8 cellular contexts compared by ENCODE assay signal in the genomic region with DNA sequence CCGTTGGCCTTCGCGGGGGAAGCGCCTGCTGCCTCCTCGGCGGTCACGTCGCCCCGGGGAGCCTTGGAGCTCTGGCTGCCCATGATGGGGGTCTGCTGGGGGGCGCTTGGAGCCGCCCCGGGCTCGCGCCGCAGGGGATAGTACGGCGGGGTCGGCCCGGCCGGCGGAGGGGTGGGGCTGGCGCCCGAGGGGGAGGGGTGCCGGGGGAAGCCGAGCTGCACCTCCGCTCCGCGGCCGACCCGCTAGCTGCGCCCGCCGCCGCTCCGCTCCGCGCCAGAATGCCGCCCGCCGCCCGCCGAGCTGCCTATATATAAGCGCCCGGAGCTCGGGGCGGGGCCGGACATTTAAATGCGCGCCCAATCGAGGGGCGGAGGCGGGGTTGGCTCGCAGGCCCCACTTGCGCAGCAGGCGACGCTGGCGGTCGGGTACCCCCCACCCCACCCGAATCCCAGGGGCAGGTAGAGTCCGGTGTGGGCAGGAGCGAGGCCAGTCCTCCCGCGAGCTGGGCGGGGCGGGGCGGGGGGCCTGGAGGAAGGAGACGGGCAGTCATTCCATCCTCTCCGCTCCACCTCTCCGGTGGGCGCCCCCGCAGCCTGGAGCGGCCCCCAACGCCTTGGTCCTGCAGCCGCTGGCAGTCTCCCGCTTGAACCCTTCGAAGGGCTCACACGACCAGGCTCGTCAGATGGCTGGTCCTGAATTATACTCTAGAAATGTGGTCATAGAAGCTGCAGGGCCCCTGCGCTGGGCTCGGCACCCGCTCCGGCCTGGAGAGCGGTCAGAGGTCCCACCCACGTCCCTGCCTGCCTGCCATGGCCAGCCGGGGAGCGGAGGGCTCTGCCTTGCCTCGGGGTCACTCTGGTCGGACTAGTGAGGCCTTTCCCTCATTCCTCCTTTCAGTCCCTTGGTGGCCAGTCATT. TPM values are rescaled to one million over a fixed set of nuclear protein-coding genes. Genes with fewer than 3 reads are reported as not detected.
A peak's percentile ranks its signal among the peaks of the same experiment; 100 is the strongest.
DNase-seq lines count a peak whose midpoint lies in the region; ATAC-seq and TF ChIP-seq lines count a peak whose summit lies in the region.

A gene with protein sequence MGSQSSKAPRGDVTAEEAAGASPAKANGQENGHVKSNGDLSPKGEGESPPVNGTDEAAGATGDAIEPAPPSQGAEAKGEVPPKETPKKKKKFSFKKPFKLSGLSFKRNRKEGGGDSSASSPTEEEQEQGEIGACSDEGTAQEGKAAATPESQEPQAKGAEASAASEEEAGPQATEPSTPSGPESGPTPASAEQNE (minus strand): TSS at position 283 of the 917 bp plus-strand sequence. CDS start 200 bp downstream, at position 83.

- H3K9ac ChIP-seq in neuronal stem cell (ENCODE audit: low read depth, low read length, poor library complexity) = peak within 1 kb of the TSS; percentile 98

- H3K27me3 ChIP-seq in gastroesophageal sphincter (no peaks in the 10 kb centered on the region), neuronal stem cell (ENCODE audit: control insufficient read depth in 3 of 3, insufficient read depth in 3 of 3, low read depth in 1 of 3, low read length in 3 of 3) (no peaks in the 10 kb centered on the region)

- peak; percentile 71 to 88 for TF ChIP-seq POLR2A in gastroesophageal sphincter (IDR thresholded peaks at IDR 0.05)

- H3K9me3 Mint-ChIP-seq in CD14-positive monocyte = peaks cover 0 to 8% (median 4%) of the 10 kb centered on the region in 7 donors

- H3K4me3 ChIP-seq in gastroesophageal sphincter (peak within 1 kb of the TSS; percentile 47 to 73), neuronal stem cell (ENCODE audit: low read length in 2 of 2) (peak within 1 kb of the TSS; percentile 82 to 98)

- peak within 1 kb of the TSS; percentile 95 for H3K23ac ChIP-seq in neuronal stem cell (ENCODE audit: low read depth, low read length, poor library complexity)

- H3K4me1 ChIP-seq in gastroesophageal sphincter (peaks cover 0 to 47% (median 17%) of the 10 kb centered on the region in 3 donors), neuronal stem cell (ENCODE audit: control insufficient read depth in 2 of 2, insufficient read depth in 1 of 2, low read depth in 1 of 2, low read length in 2 of 2) (peaks cover 33 to 38% of the 10 kb centered on the region in 2 donors)

- in situ Hi-C loops in KBM-7 (cut with MboI; ENCODE audit: low pct_unique_long_range_greater_than_20kb, low sequenced_read_pairs) = no loop called here

- peak within 1 kb of the TSS; percentile 77 for H2AK5ac ChIP-seq in neuronal stem cell (ENCODE audit: low read depth, low read length)

- H3K4me2 ChIP-seq in neuronal stem cell (ENCODE audit: insufficient read depth, low read length, poor library complexity, severe bottlenecking) = peak within 1 kb of the TSS; percentile 72

- peak within 1 kb of the TSS; percentile 62 for H4K91ac ChIP-seq in neuronal stem cell (ENCODE audit: low read depth, low read length, poor library complexity)

- no peaks in the 10 kb centered on the region for H3K9me3 ChIP-seq in gastroesophageal sphincter
- H3K9me3 ChIP-seq in neuronal stem cell (replicated peaks in 1 of 2; ENCODE audit: control insufficient read depth in 2 of 2, insufficient read depth in 1 of 2, low read depth in 1 of 2, low read length in 2 of 2) = peaks cover 0 to 2% of the 10 kb centered on the region in 2 donors

- peak within 1 kb of the TSS; percentile 55 for H3K4ac ChIP-seq in neuronal stem cell (ENCODE audit: low read length)

- no peak for TF ChIP-seq EP300 in gastroesophageal sphincter (IDR thresholded peaks at IDR 0.05)

- peak within 1 kb of the TSS; percentile 87 for H2AFZ ChIP-seq in neuronal stem cell (ENCODE audit: low read length)

- peak within 1 kb of the TSS in 3 of 4 donors; percentile 62 to 82 (median 67) for H3K27ac ChIP-seq in gastroesophageal sphincter
- H3K27ac ChIP-seq in neuronal stem cell (replicated peaks; ENCODE audit: low read length) = peak within 1 kb of the TSS; percentile 66
- peak within 1 kb of the TSS; percentile 100 for H3K27ac ChIP-seq in substantia nigra (ENCODE audit: low read depth, low read length, poor library complexity, severe bottlenecking)

- peak; percentile 46 for ATAC-seq in GM19455 (IDR thresholded peaks at IDR 0.05; ENCODE audit: unreplicated experiment)
- peak; percentile 78 for ATAC-seq in gastroesophageal sphincter

- H2BK120ac ChIP-seq in neuronal stem cell (ENCODE audit: low read depth, low read length) = no peak within 1 kb of the TSS

- H2BK12ac ChIP-seq in neuronal stem cell (ENCODE audit: low read length) = no peak within 1 kb of the TSS

- H3K79me1 ChIP-seq in neuronal stem cell (ENCODE audit: low read depth, low read length) = peaks cover 2% of the 10 kb centered on the region

- H3K4me3 Mint-ChIP-seq in CD14-positive monocyte = peak within 1 kb of the TSS; percentile 86 to 93

- 37% methylated on average over 8 of the region's 88 CpGs; no CpG with 5 or more reads in 1 of the 2 donors for WGBS in gastroesophageal sphincter (ENCODE audit: low coverage in 1 of 2), 2 donors
- WGBS in neuronal stem cell (ENCODE audit: extremely low coverage in 2 of 2, insufficient read length in 2 of 2, insufficient replicate concordance in 1 of 2), 2 donors = no CpG with 5 or more reads among the region's 88 CpGs

- peak; percentile 64 for DNase-seq in CD14-positive monocyte (ENCODE audit: low spot score)
- DNase-seq in KBM-7 = peak; percentile 80
- DNase-seq in SHP77 (lab: John Stamatoyannopoulos, UW) = peak; percentile 52 to 85
- peak; percentile 86 for DNase-seq in activated gamma-delta T cell treated with Interleukin-2 at 50 U/mL for 16 hours
- DNase-seq in neuronal stem cell (ENCODE audit: low spot score) = peak; percentile 86
- peak; percentile 36 to 99 (median 81) for DNase-seq in substantia nigra (lab: John Stamatoyannopoulos, UW)

- no peak within 1 kb of the TSS for H4K8ac ChIP-seq in neuronal stem cell (ENCODE audit: low read depth, low read length)

- H3K4me1 Mint-ChIP-seq in CD14-positive monocyte = peaks cover 54% of the 10 kb centered on the region

- intact Hi-C loops in CD14-positive monocyte (cut with micrococcal nuclease) = loop anchor here (2.0 to 5.0 kb wide), 6 partner anchors 15 to 399 kb away; a partner anchor contains a TSS

- H3K27me3 Mint-ChIP-seq in CD14-positive monocyte (ENCODE audit: low read depth in 3 of 3) = peaks cover 24 to 27% (median 24%) of the 10 kb centered on the region in 3 donors

- TF ChIP-seq CTCF in CD14-positive monocyte (IDR thresholded peaks at IDR 0.05) (no peak), gastroesophageal sphincter (IDR thresholded peaks at IDR 0.05) (no peak)

- H3K27ac Mint-ChIP-seq in CD14-positive monocyte = peak within 1 kb of the TSS; percentile 95 to 99 (median 99)

- H3K14ac ChIP-seq in neuronal stem cell (ENCODE audit: low read length) = peak within 1 kb of the TSS; percentile 86

- peak within 1 kb of the TSS; percentile 99 for H3K18ac ChIP-seq in neuronal stem cell (ENCODE audit: low read length)

- peaks cover 43 to 56% of the 10 kb centered on the region in 2 donors for H3K36me3 Mint-ChIP-seq in CD14-positive monocyte

- H2BK15ac ChIP-seq in neuronal stem cell (ENCODE audit: low read length) = peak within 1 kb of the TSS; percentile 66

- peaks cover 0 to 24% of the 10 kb centered on the region in 2 donors for H3K36me3 ChIP-seq in gastroesophageal sphincter
- peaks cover 31 to 39% of the 10 kb centered on the region in 2 donors for H3K36me3 ChIP-seq in neuronal stem cell (replicated peaks in 1 of 2; ENCODE audit: control insufficient read depth in 2 of 2, insufficient read depth in 2 of 2, low read length in 2 of 2)

- H2BK5ac ChIP-seq in neuronal stem cell (ENCODE audit: low read length) = peak within 1 kb of the TSS; percentile 88

RNA-seq across cellular contexts. Expression of the gene that starts here (rescaled TPM):
- polyA plus RNA-seq in CD14-positive monocyte = 10 to 100 TPM; 13.9 to 40.3 TPM
- 1 to 10 TPM; 4.0 to 9.0 (median 7.4) TPM for total RNA-seq in gastroesophageal sphincter
- polyA plus RNA-seq in neuronal stem cell (2013, experiment 1 of 2) = 808 TPM
- 809 TPM for polyA plus RNA-seq in neuronal stem cell (2013, experiment 2 of 2)

Comparison
In these comparisons a context has a peak if more than half of its experiments do, and no peak if none do; other contexts are left out.
1. Peak in every context shown above with its lines: DNase-seq, ATAC-seq, H3K4me3 ChIP-seq and H3K27ac ChIP-seq.